29 cellular contexts compared by ENCODE assay signal in genomic region chr3:102896851-102897621, GRCh38.
"Had no signal": no experiment of that assay in that cellular context is flagged by ENCODE, and none has a peak within 500 bp of the region (broad histone marks: within the 10 kb centered on the region; RNA-seq: fewer than 3 reads in every experiment).

No MANE protein-coding gene starts in this region.

- H3K9me3 ChIP-seq: body of pancreas, SJCRH30, SK-N-SH had no signal

- H3K9me3 Mint-ChIP-seq: activated CD4-positive, alpha-beta memory T cell treated with anti-CD3 and anti-CD28 coated beads, Interleukin-2, amount 10 ng/mL, durations not matched to agents 7 days and 5 days; activated CD4-positive, alpha-beta T cell treated with anti-CD3 and anti-CD28 coated beads, Interleukin-2, amount 10 ng/mL, durations not matched to agents 7 days and 5 days; activated naive CD4-positive, alpha-beta T cell treated with anti-CD3 and anti-CD28 coated beads for 36 hours had no signal

- ATAC-seq: activated T-helper 17 cell treated with anti-CD3 and anti-CD28 coated beads, Interleukin-2, amount 50 U/mL, for 72 hours; body of pancreas; Panc1; Right ventricle myocardium inferior had no signal

- H3K9ac ChIP-seq: SK-N-SH had no signal

- H3K27ac Mint-ChIP-seq: activated CD4-positive, alpha-beta memory T cell treated with anti-CD3 and anti-CD28 coated beads, Interleukin-2, amount 10 ng/mL, durations not matched to agents 7 days and 5 days; activated CD4-positive, alpha-beta T cell treated with anti-CD3 and anti-CD28 coated beads, Interleukin-2, amount 10 ng/mL, durations not matched to agents 7 days and 5 days; activated naive CD4-positive, alpha-beta T cell treated with anti-CD3 and anti-CD28 coated beads for 36 hours; activated naive CD8-positive, alpha-beta T cell; activated T-helper 17 cell treated with anti-CD3 and anti-CD28 coated beads, Interleukin-2, amount 50 U/mL, for 72 hours had no signal

- H3K27ac ChIP-seq: body of pancreas, SJCRH30, VCaP had no signal

- H3K27me3 ChIP-seq: body of pancreas, SJCRH30 had no signal

- DNase-seq: activated CD4-positive, alpha-beta memory T cell treated with anti-CD3 and anti-CD28 coated beads, Interleukin-2, amount 10 ng/mL, durations not matched to agents 7 days and 5 days; activated CD4-positive, alpha-beta T cell treated with anti-CD3 and anti-CD28 coated beads, Interleukin-2, amount 10 ng/mL, durations not matched to agents 7 days and 5 days; activated CD4-positive, CD25-positive, alpha-beta regulatory T cell; activated gamma-delta T cell; activated naive CD4-positive, alpha-beta T cell treated with anti-CD3 and anti-CD28 coated beads for 36 hours; activated T-cell treated with anti-CD3 and anti-CD28 coated beads for 4 hours; activated T-cell treated with anti-CD3 and anti-CD28 coated beads, Interleukin-2, amount 50 U/mL, for 48 hours; anterior cingulate cortex; body of pancreas; IMR-90; KBM-7; NCI-H1105 treated with DMSO at 0.1 percent for 48 hours; NCI-H1436 treated with DMSO at 0.1 percent for 48 hours; NCI-H187 treated with DMSO at 0.1 percent for 48 hours; NCI-H2081 treated with DMSO at 0.1 percent for 48 hours; NCI-H226; NCI-H526; NCI-H774; NK-92 treated with Interleukin-12 subunit alpha and Interleukin-12 subunit beta, amount 100 ng/mL, for 24 hours; OCI-M1; RPMI8226; SK-N-SH; T-helper 1 cell had no signal

- H3K4me3 ChIP-seq: body of pancreas, SJCRH30 had no signal

- H3K4me2 ChIP-seq: SK-N-SH had no signal

- H3K36me3 Mint-ChIP-seq: activated naive CD8-positive, alpha-beta T cell had no signal

- H3K4me1 ChIP-seq: body of pancreas had no signal

- H3K36me3 ChIP-seq: SJCRH30 had no signal

- H3K27me3 Mint-ChIP-seq: activated CD4-positive, alpha-beta memory T cell treated with anti-CD3 and anti-CD28 coated beads, Interleukin-2, amount 10 ng/mL, durations not matched to agents 7 days and 5 days; activated CD4-positive, alpha-beta T cell treated with anti-CD3 and anti-CD28 coated beads, Interleukin-2, amount 10 ng/mL, durations not matched to agents 7 days and 5 days; activated naive CD8-positive, alpha-beta T cell; activated T-helper 17 cell treated with anti-CD3 and anti-CD28 coated beads, Interleukin-2, amount 50 U/mL, for 72 hours had no signal

- H3K4me1 Mint-ChIP-seq: activated CD4-positive, alpha-beta memory T cell treated with anti-CD3 and anti-CD28 coated beads, Interleukin-2, amount 10 ng/mL, durations not matched to agents 7 days and 5 days; activated CD4-positive, alpha-beta T cell treated with anti-CD3 and anti-CD28 coated beads, Interleukin-2, amount 10 ng/mL, durations not matched to agents 7 days and 5 days; activated T-helper 17 cell treated with anti-CD3 and anti-CD28 coated beads, Interleukin-2, amount 50 U/mL, for 72 hours had no signal

- H3K4me3 Mint-ChIP-seq: activated CD4-positive, alpha-beta memory T cell treated with anti-CD3 and anti-CD28 coated beads, Interleukin-2, amount 10 ng/mL, durations not matched to agents 7 days and 5 days; activated CD4-positive, alpha-beta T cell treated with anti-CD3 and anti-CD28 coated beads, Interleukin-2, amount 10 ng/mL, durations not matched to agents 7 days and 5 days; activated naive CD4-positive, alpha-beta T cell treated with anti-CD3 and anti-CD28 coated beads for 36 hours; activated naive CD8-positive, alpha-beta T cell; activated T-helper 17 cell treated with anti-CD3 and anti-CD28 coated beads, Interleukin-2, amount 50 U/mL, for 72 hours had no signal
